In the genomic region with DNA sequence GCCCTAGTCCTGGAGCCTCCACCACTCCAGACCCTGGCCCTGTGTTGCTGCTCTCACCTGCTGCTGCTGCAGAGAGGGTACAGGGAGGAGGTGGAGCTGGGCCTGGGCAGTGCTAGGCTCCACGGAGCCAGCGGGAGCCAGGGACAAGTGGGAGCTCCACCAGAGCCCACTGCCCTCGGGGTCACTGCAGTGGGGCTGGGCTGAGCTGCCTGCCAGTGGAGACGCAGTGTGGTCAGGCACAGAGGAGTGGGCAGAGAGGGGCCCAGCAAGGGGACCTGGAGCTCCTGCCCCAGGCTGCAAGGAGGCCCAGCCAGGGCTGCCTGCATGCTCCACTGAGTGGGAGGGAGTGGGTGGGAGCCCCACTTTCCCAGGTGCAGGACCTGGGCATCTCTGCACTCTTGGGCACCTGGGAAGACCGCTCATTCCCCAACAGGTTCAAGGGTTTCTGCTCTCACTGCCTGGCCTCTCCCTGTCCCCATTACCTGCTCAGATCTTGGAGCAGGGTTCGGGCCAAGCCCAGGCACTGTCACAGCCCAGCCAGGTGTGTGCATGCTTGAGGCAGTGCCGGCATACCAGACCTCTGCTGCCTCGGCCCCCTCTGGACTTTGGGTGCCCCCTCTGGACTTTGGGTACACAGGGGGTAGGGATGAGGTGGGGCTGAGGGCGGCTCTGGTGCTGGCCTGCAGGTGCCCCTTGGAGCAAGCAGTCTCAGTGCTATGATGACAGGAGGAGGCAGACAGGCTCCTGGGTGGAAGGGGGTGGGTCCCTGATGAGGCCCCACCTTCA, we compare ENCODE assay signal across 1 cellular context.
TF ChIP-seq lines count a peak whose summit lies in the region.

No MANE protein-coding gene starts in this region.

TF ChIP-seq in H1, 55 proteins besides CTCF, POLR2A, EP300 and RAD21:
- TF ChIP-seq BRCA1 (IDR thresholded peaks at IDR 0.05; ENCODE audit: low read depth, low read length) (no peak), CTBP2 (IDR thresholded peaks at IDR 0.05; ENCODE audit: borderline replicate concordance, insufficient read depth, insufficient read length, low read length) (no peak)
